19 cellular contexts compared by ENCODE assay signal in the genomic region with DNA sequence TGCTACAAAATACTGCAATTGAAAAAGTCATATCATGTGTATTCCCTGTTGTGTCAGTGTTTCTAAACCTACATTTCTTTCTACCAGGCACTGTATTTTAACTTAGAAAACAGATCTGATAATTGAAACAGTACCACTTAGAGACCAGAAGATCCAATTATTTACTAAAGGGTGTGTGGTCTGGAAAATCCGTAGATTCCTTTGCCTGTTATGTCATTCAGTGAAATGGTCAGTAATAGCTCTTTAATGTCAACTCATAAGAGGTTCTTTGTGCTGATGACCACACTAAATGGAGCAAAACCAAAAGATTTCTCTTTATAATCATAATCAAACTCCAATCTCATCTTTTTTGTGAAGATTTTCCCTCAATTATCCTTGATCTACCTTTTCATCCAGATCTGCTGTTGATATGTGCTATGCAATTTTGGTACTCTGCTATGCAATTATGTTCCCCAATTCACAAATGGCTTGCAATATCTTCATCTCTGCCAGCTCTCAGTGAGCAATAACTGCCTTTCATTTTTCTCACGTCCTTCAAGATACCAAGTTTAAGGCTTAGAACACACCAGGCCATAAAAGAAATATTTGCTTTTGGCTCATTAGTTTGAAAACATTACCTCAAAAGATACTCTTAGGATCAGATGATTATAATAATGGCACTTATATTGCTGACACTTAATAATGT.
"Had no signal": no experiment of that assay in that cellular context is flagged by ENCODE, and none has a peak within 500 bp of the region (broad histone marks: within the 10 kb centered on the region; RNA-seq: fewer than 3 reads in every experiment).

No MANE protein-coding gene starts in this region.

- H3K4me1 ChIP-seq: right atrium auricular region, suprapubic skin had no signal

- H3K4me3 ChIP-seq: right atrium auricular region, suprapubic skin had no signal

- H3K27me3 ChIP-seq: right atrium auricular region, suprapubic skin had no signal

- H3K36me3 ChIP-seq: right atrium auricular region, suprapubic skin had no signal

- DNase-seq: activated CD4-positive, alpha-beta T cell treated with anti-CD3 and anti-CD28 coated beads, Interleukin-2, amount 10 ng/mL, durations not matched to agents 24 days and 14 days; activated CD4-positive, CD25-positive, alpha-beta regulatory T cell; activated CD8-positive, alpha-beta memory T cell treated with anti-CD3 and anti-CD28 coated beads, Interleukin-2, amount 50 U/mL, for 4 hours; activated CD8-positive, alpha-beta T cell treated with anti-CD3 and anti-CD28 coated beads, Interleukin-2, amount 10 ng/mL, durations not matched to agents 7 days and 5 days; activated effector memory CD4-positive, alpha-beta T cell treated with anti-CD3 and anti-CD28 coated beads, Interleukin-2, amount 50 U/mL, for 16 hours; activated T-cell treated with anti-CD3 and anti-CD28 coated beads, Interleukin-2, amount 50 U/mL, for 48 hours; central memory CD4-positive, alpha-beta T cell; effector CD8-positive, alpha-beta T cell; hypothalamus; occipital lobe; small intestine; trophoblast cell had no signal

- ATAC-seq: activated CD8-positive, alpha-beta T cell treated with anti-CD3 and anti-CD28 coated beads, Interleukin-2, amount 10 ng/mL, durations not matched to agents 7 days and 5 days; natural killer cell treated with Interleukin-12 subunit alpha and Interleukin-12 subunit beta and Interleukin-15 and Interleukin-18, amount 100 ng/mL, for 72 hours had no signal

- H3K4me1 Mint-ChIP-seq: activated CD4-positive, alpha-beta T cell treated with anti-CD3 and anti-CD28 coated beads, Interleukin-2, amount 10 ng/mL, durations not matched to agents 24 days and 14 days; activated naive CD4-positive, alpha-beta T cell treated with anti-CD3 and anti-CD28 coated beads, Interleukin-2, amount 50 U/mL, for 24 hours had no signal

- H3K4me3 Mint-ChIP-seq: activated CD4-positive, alpha-beta T cell treated with anti-CD3 and anti-CD28 coated beads, Interleukin-2, amount 10 ng/mL, durations not matched to agents 24 days and 14 days; activated CD8-positive, alpha-beta T cell treated with anti-CD3 and anti-CD28 coated beads, Interleukin-2, amount 10 ng/mL, durations not matched to agents 7 days and 5 days; activated naive CD4-positive, alpha-beta T cell treated with anti-CD3 and anti-CD28 coated beads, Interleukin-2, amount 50 U/mL, for 24 hours; brain; natural killer cell treated with Interleukin-12 subunit alpha and Interleukin-12 subunit beta and Interleukin-15 and Interleukin-18, amount 100 ng/mL, for 72 hours; stimulated activated naive CD8-positive, alpha-beta T cell treated with anti-CD3 and anti-CD28 coated beads, Interleukin-15, Interleukin-2, amounts not matched to agents 100 ng/mL and 50 ng/mL, for 24 hours had no signal

- H3K27ac Mint-ChIP-seq: activated CD4-positive, alpha-beta T cell treated with anti-CD3 and anti-CD28 coated beads, Interleukin-2, amount 10 ng/mL, durations not matched to agents 24 days and 14 days; activated CD8-positive, alpha-beta T cell treated with anti-CD3 and anti-CD28 coated beads, Interleukin-2, amount 10 ng/mL, durations not matched to agents 7 days and 5 days; activated naive CD4-positive, alpha-beta T cell treated with anti-CD3 and anti-CD28 coated beads, Interleukin-2, amount 50 U/mL, for 24 hours; brain; natural killer cell treated with Interleukin-12 subunit alpha and Interleukin-12 subunit beta and Interleukin-15 and Interleukin-18, amount 100 ng/mL, for 72 hours; progenitor cell of endocrine pancreas; stimulated activated naive CD8-positive, alpha-beta T cell treated with anti-CD3 and anti-CD28 coated beads, Interleukin-15, Interleukin-2, amounts not matched to agents 100 ng/mL and 50 ng/mL, for 24 hours had no signal

- H3K36me3 Mint-ChIP-seq: activated naive CD4-positive, alpha-beta T cell treated with anti-CD3 and anti-CD28 coated beads, Interleukin-2, amount 50 U/mL, for 24 hours; brain; natural killer cell treated with Interleukin-12 subunit alpha and Interleukin-12 subunit beta and Interleukin-15 and Interleukin-18, amount 100 ng/mL, for 72 hours had no signal

- H3K27ac ChIP-seq: right atrium auricular region, suprapubic skin had no signal

- H3K27me3 Mint-ChIP-seq: brain had no signal

- H3K9me3 ChIP-seq: right atrium auricular region, suprapubic skin had no signal

- H3K9me3 Mint-ChIP-seq: activated CD4-positive, alpha-beta T cell treated with anti-CD3 and anti-CD28 coated beads, Interleukin-2, amount 10 ng/mL, durations not matched to agents 24 days and 14 days; activated naive CD4-positive, alpha-beta T cell treated with anti-CD3 and anti-CD28 coated beads, Interleukin-2, amount 50 U/mL, for 24 hours; brain; natural killer cell treated with Interleukin-12 subunit alpha and Interleukin-12 subunit beta and Interleukin-15 and Interleukin-18, amount 100 ng/mL, for 72 hours; stimulated activated naive CD8-positive, alpha-beta T cell treated with anti-CD3 and anti-CD28 coated beads, Interleukin-15, Interleukin-2, amounts not matched to agents 100 ng/mL and 50 ng/mL, for 24 hours had no signal
